20 cellular contexts compared by ENCODE assay signal in genomic region chr12:89172224-89172623, GRCh38.
A peak's percentile ranks its signal among the peaks of the same experiment; 100 is the strongest.
DNase-seq lines count a peak whose midpoint lies in the region; ATAC-seq, FAIRE-seq and TF ChIP-seq lines count a peak whose summit lies in the region.
"Had no signal": no experiment of that assay in that cellular context is flagged by ENCODE, and none has a peak within 500 bp of the region (broad histone marks: within the 10 kb centered on the region; RNA-seq: fewer than 3 reads in every experiment).

No MANE protein-coding gene starts in this region.

- no peak for DNase-seq in H1 (ENCODE audit: low read depth in 1 of 2, low spot score in 2 of 2)
- DNase-seq in G401 (ENCODE audit: low spot score) = no peak
- DNase-seq in PC-3 = no peak
- DNase-seq: 8988T; ACHN; BE2C; C1 segment of cervical spinal cord; CD4-positive, alpha-beta memory T cell; CD4-positive, CD25-positive, alpha-beta regulatory T cell; CD8-positive, alpha-beta memory T cell; COR-L47; DMS79 treated with DMSO at 0.1 percent for 48 hours; GF-D8 had no signal

- no peak overlapping the region for H3K56ac ChIP-seq in H1 (replicated peaks; ENCODE audit: insufficient read length, low read depth, low read length)

- H3K14ac ChIP-seq in H1 (ENCODE audit: insufficient read length) = no peak overlapping the region

- POLR2A ChIA-PET in HEK293 (lab: Yijun Ruan, JAX) = no interaction called here
- POLR2A ChIA-PET in H1 (lab: Charles Lee; ENCODE audit: partially characterized antibody) = no interaction called here
- POLR2A ChIA-PET in PC-3 (lab: Charles Lee; ENCODE audit: unreplicated experiment) = no interaction called here

- H3K23me2 ChIP-seq in H1 (ENCODE audit: low read depth, low read length) = no peaks in the 10 kb centered on the region

- H3K4me2 ChIP-seq in H1 (ENCODE audit: insufficient read depth in 1 of 2, low read depth in 2 of 2, low read length in 2 of 2) (no peak overlapping the region), PC-3 (ENCODE audit: low read length) (no peak overlapping the region)
- H3K4me2 ChIP-seq: BLaER1 had no signal

- H2BK15ac ChIP-seq in H1 (ENCODE audit: low read length) = no peak overlapping the region

- no peak overlapping the region for H2AK5ac ChIP-seq in H1 (ENCODE audit: low read depth, low read length)

- no peaks in the 10 kb centered on the region for H3F3A ChIP-seq in PC-3 (ENCODE audit: low read length, unreplicated experiment)

- no peak overlapping the region for H4K5ac ChIP-seq in H1 (ENCODE audit: insufficient read length, low read depth, low read length)

- no peaks in the 10 kb centered on the region for H3K79me2 ChIP-seq in H1 (ENCODE audit: control insufficient read depth in 1 of 2, insufficient read depth in 2 of 2, low read length in 2 of 2)
- no peaks in the 10 kb centered on the region for H3K79me2 ChIP-seq in PC-3 (ENCODE audit: low read length)

- no peak overlapping the region for H2BK12ac ChIP-seq in H1 (ENCODE audit: low read depth, low read length)

- TF ChIP-seq POLR2A in H1 (IDR thresholded peaks at IDR 0.05; ENCODE audit: control extremely low read depth in 1 of 2, low read depth in 2 of 2, low read length in 2 of 2) = no peak

- H4K20me1 ChIP-seq in H1 (replicated peaks in 1 of 2; ENCODE audit: control insufficient read depth in 1 of 2, insufficient read depth in 2 of 2, low read length in 2 of 2) (no peaks in the 10 kb centered on the region), PC-3 (ENCODE audit: low read length) (no peaks in the 10 kb centered on the region)
- H4K20me1 ChIP-seq: BLaER1 had no signal

- H3K4ac ChIP-seq in H1 (replicated peaks; ENCODE audit: insufficient read length, low read depth, low read length) = no peak overlapping the region

- H3K9me3 ChIP-seq in HEK293 (ENCODE audit: control insufficient read depth, insufficient read depth, low read depth, low read length) = no peaks in the 10 kb centered on the region
- no peaks in the 10 kb centered on the region for H3K9me3 ChIP-seq in H1 (ENCODE audit: insufficient read depth in 2 of 2, low read depth in 1 of 2, low read length in 1 of 2)
- H3K9me3 ChIP-seq in PC-3 (ENCODE audit: low read length) = no peaks in the 10 kb centered on the region
- H3K9me3 ChIP-seq: BE2C, BLaER1 had no signal

- H3K27me3 ChIP-seq in H1 (replicated peaks in 1 of 4; ENCODE audit: control insufficient read depth in 3 of 4, extremely low read depth in 1 of 4, insufficient read depth in 3 of 4, low read length in 3 of 4) (no peaks in the 10 kb centered on the region), PC-3 (ENCODE audit: low read length) (no peaks in the 10 kb centered on the region)
- H3K27me3 ChIP-seq: BE2C, BLaER1 had no signal

- no peak overlapping the region for H3K18ac ChIP-seq in H1 (ENCODE audit: extremely low read depth, low read length)

- no peak for TF ChIP-seq CTCF in HEK293 (tag by site-specific recombination; IDR thresholded peaks at IDR 0.05)
- no peak for TF ChIP-seq CTCF in H1 (IDR thresholded peaks at IDR 0.05; ENCODE audit: control extremely low read depth in 1 of 3, insufficient read depth in 1 of 3, low read depth in 1 of 3, low read length in 3 of 3)
- no peak for TF ChIP-seq CTCF in PC-3 (conservative IDR thresholded peaks at IDR 0.05; ENCODE audit: low read depth, low read length)

- no peak overlapping the region for H2BK5ac ChIP-seq in H1 (ENCODE audit: low read depth, low read length)

- no peak overlapping the region for H4K91ac ChIP-seq in H1 (replicated peaks; ENCODE audit: insufficient read length, low read length)

- no peak overlapping the region for H4K8ac ChIP-seq in H1 (ENCODE audit: extremely low read depth, insufficient read depth, low read length)

- in situ Hi-C loops in G401 (cut with HindIII; ENCODE audit: low sequenced_read_pairs) = no loop called here

- H2BK120ac ChIP-seq in H1 (replicated peaks; ENCODE audit: low read depth, low read length) = no peak overlapping the region

- H2BK20ac ChIP-seq in H1 (ENCODE audit: low read length) = no peak overlapping the region

- H3K79me1 ChIP-seq in H1 (ENCODE audit: low read depth, low read length) = no peaks in the 10 kb centered on the region

- CTCF ChIA-PET in HEK293 (lab: Yijun Ruan, JAX) (no interaction called here), H1 (lab: Charles Lee; ENCODE audit: partially characterized antibody) (no interaction called here), PC-3 (lab: Charles Lee) (no interaction called here)

- TF ChIP-seq RAD21 in H1 (IDR thresholded peaks at IDR 0.05 in 1 of 2, conservative IDR thresholded peaks at IDR 0.05 in 1 of 2; ENCODE audit: low read depth in 2 of 2, low read length in 2 of 2) = no peak

- TF ChIP-seq EP300 in H1 (IDR thresholded peaks at IDR 0.05; ENCODE audit: borderline replicate concordance in 1 of 2, low read depth in 2 of 2, low read length in 2 of 2) = no peak

- intact Hi-C loops in PC-3 (cut with micrococcal nuclease) = no loop called here

- peak; percentile 7 for FAIRE-seq in H1 (lab: Jason Lieb, UNC)
- FAIRE-seq: A204.1, G401.6, GM12892, GM18507 had no signal

- no peaks in the 10 kb centered on the region for H3K36me3 ChIP-seq in HEK293 (ENCODE audit: control insufficient read depth in 2 of 2, insufficient read depth in 1 of 2, low read length in 2 of 2)
- H3K36me3 ChIP-seq in H1 (ENCODE audit: control insufficient read depth in 2 of 4, insufficient read depth in 4 of 4, low read length in 3 of 4) = no peaks in the 10 kb centered on the region
- no peaks in the 10 kb centered on the region for H3K36me3 ChIP-seq in PC-3 (ENCODE audit: low read depth, low read length)
- H3K36me3 ChIP-seq: BE2C, BLaER1 had no signal

- H2AFZ ChIP-seq in H1 (ENCODE audit: low read length) (no peak overlapping the region), PC-3 (ENCODE audit: low read length) (no peak overlapping the region)

- H3K9me2 ChIP-seq in PC-3 (replicated peaks; ENCODE audit: low read length) = no peaks in the 10 kb centered on the region

- BruUV-seq in PC-3 (replicated peaks; lab: Mats Ljungman, UMichigan) = no TSS peak

- H3K9ac ChIP-seq in H1 (replicated peaks in 1 of 4; ENCODE audit: extremely low read depth in 1 of 4, low read depth in 3 of 4, low read length in 3 of 4) (no peak overlapping the region), PC-3 (ENCODE audit: low read length) (no peak overlapping the region)
- H3K9ac ChIP-seq: BLaER1 had no signal

- H3K4me3 ChIP-seq in HEK293 (ENCODE audit: low read depth, low read length) = no peak overlapping the region
- H3K4me3 ChIP-seq in H1 (ENCODE audit: extremely low read depth in 1 of 4, insufficient read depth in 2 of 4, low read depth in 3 of 4, low read length in 4 of 4) = no peak overlapping the region
- H3K4me3 ChIP-seq in PC-3 (ENCODE audit: low read length) = no peak overlapping the region
- H3K4me3 ChIP-seq: BLaER1 had no signal

- H3K23ac ChIP-seq in H1 (ENCODE audit: insufficient read length) = no peak overlapping the region

- H3K4me1 ChIP-seq in HEK293 (ENCODE audit: control insufficient read depth, insufficient read depth, low read length) (no peaks in the 10 kb centered on the region), H1 (replicated peaks in 1 of 4; ENCODE audit: control insufficient read depth in 3 of 4, insufficient read depth in 4 of 4, low read length in 3 of 4) (no peaks in the 10 kb centered on the region), PC-3 (ENCODE audit: insufficient read depth, low read length) (no peaks in the 10 kb centered on the region)
- H3K4me1 ChIP-seq: BE2C, BLaER1 had no signal

- ATAC-seq in PC-3 (no peak), HG03565 (IDR thresholded peaks at IDR 0.05; ENCODE audit: unreplicated experiment) (no peak)

- no peak overlapping the region for H3K27ac ChIP-seq in HEK293 (ENCODE audit: extremely low read depth, low read depth, low read length)
- no peak overlapping the region for H3K27ac ChIP-seq in H1 (ENCODE audit: low read depth, low read length)
- H3K27ac ChIP-seq in PC-3 (ENCODE audit: low read length) = no peak overlapping the region
- H3K27ac ChIP-seq: BLaER1 had no signal

TF ChIP-seq in HEK293, 187 proteins besides CTCF, POLR2A, EP300 and RAD21:
- peak; percentile 50; the same call in 1 of the 2 replicates for TF ChIP-seq ZNF133 (tag by site-specific recombination; IDR thresholded peaks at IDR 0.05)
- TF ChIP-seq SETDB1 (IDR thresholded peaks at IDR 0.05; ENCODE audit: insufficient read length, low read length) = peak; percentile 65
- TF ChIP-seq ZNF16 (tag by site-specific recombination; IDR thresholded peaks at IDR 0.05; ENCODE audit: low read depth) = no peak
- TF ChIP-seq ZNF398 (tag by site-specific recombination; IDR thresholded peaks at IDR 0.05) = no peak

TF ChIP-seq in H1, 55 proteins besides CTCF, POLR2A, EP300 and RAD21 (continues in another document):
- TF ChIP-seq POU5F1 (IDR thresholded peaks at IDR 0.05; ENCODE audit: low read depth, low read length) (no peak), CHD1 (IDR thresholded peaks at IDR 0.05; ENCODE audit: low read depth, low read length) (no peak), RBBP5 (IDR thresholded peaks at IDR 0.05; ENCODE audit: borderline replicate concordance, low read depth, low read length) (no peak), GTF2F1 (IDR thresholded peaks at IDR 0.05; ENCODE audit: borderline replicate concordance, low read depth, low read length) (no peak), SUZ12 (IDR thresholded peaks at IDR 0.05; ENCODE audit: low read length) (no peak), SIRT6 (IDR thresholded peaks at IDR 0.05; ENCODE audit: low read length) (no peak), BCL11A (IDR thresholded peaks at IDR 0.05; ENCODE audit: low read depth in 2 of 2, low read length in 2 of 2) (no peak), RNF2 (IDR thresholded peaks at IDR 0.05; ENCODE audit: borderline replicate concordance, low read depth, low read length, missing control alignments, poor library complexity, severe bottlenecking) (no peak), TAF1 (IDR thresholded peaks at IDR 0.05; ENCODE audit: low read depth, low read length) (no peak), CBX8 (IDR thresholded peaks at IDR 0.05; ENCODE audit: borderline replicate concordance, low read depth, low read length) (no peak), NRF1 (IDR thresholded peaks at IDR 0.05; ENCODE audit: low read depth, low read length) (no peak), KDM4A (IDR thresholded peaks at IDR 0.05; ENCODE audit: low read depth, low read length, severe bottlenecking) (no peak), ZNF274 (IDR thresholded peaks at IDR 0.05; ENCODE audit: borderline replicate concordance, extremely low read depth, low read length) (no peak), ASH2L (IDR thresholded peaks at IDR 0.05; ENCODE audit: low read length) (no peak), SP2 (IDR thresholded peaks at IDR 0.05; ENCODE audit: low read length) (no peak), EZH2 (IDR thresholded peaks at IDR 0.05; ENCODE audit: low read depth, low read length, severe bottlenecking) (no peak)
- TF ChIP-seq, protein P1, sequence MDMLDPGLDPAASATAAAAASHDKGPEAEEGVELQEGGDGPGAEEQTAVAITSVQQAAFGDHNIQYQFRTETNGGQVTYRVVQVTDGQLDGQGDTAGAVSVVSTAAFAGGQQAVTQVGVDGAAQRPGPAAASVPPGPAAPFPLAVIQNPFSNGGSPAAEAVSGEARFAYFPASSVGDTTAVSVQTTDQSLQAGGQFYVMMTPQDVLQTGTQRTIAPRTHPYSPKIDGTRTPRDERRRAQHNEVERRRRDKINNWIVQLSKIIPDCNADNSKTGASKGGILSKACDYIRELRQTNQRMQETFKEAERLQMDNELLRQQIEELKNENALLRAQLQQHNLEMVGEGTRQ (IDR thresholded peaks at IDR 0.05; ENCODE audit: low read length) = no peak
